17 cellular contexts compared by ENCODE assay signal in genomic region chr22:28023036-28023435, GRCh38.
DNase-seq lines count a peak whose midpoint lies in the region; ATAC-seq and TF ChIP-seq lines count a peak whose summit lies in the region.
"Had no signal": no experiment of that assay in that cellular context is flagged by ENCODE, and none has a peak within 500 bp of the region (broad histone marks: within the 10 kb centered on the region; RNA-seq: fewer than 3 reads in every experiment).

No MANE protein-coding gene starts in this region.

- no peaks in the 10 kb centered on the region for H4K20me1 ChIP-seq in H9 (ENCODE audit: control insufficient read depth, insufficient read depth, insufficient read length)

- peak; percentile 6 for DNase-seq in natural killer cell
- DNase-seq in natural killer cell treated with Interleukin-12 subunit alpha and Interleukin-12 subunit beta and Interleukin-15 and Interleukin-18, amount 100 ng/mL, for 72 hours (ENCODE audit: low spot score), result no peak
- DNase-seq in chondrocyte (ENCODE audit: low spot score), result peak; percentile 74
- DNase-seq in sciatic nerve (ENCODE audit: low spot score), result peak; percentile 26
- DNase-seq in foreskin melanocyte, result no peak
- no peak for DNase-seq in H9
- DNase-seq: CD8-positive, alpha-beta T cell; GF-D8; NCI-H1048; NCI-H146; NCI-H226; NCI-H526 treated with DMSO at 0.1 percent for 48 hours; PC-9 had no signal

- no peaks in the 10 kb centered on the region for H3K9me3 ChIP-seq in H9 (ENCODE audit: control insufficient read depth, low read depth, low read length)

- H2BK12ac ChIP-seq in H9 (ENCODE audit: insufficient read length, low read depth, low read length), result no peak overlapping the region

- H3K23ac ChIP-seq in H9 (ENCODE audit: insufficient read length, low read depth, low read length), result no peak overlapping the region

- H3K23me2 ChIP-seq in H9 (ENCODE audit: insufficient read length, low read depth, low read length, poor library complexity, severe bottlenecking), result no peaks in the 10 kb centered on the region

- WGBS in H9 (ENCODE audit: extremely low coverage, insufficient read length, low lambda C conversion rate), result no CpG with 5 or more reads among the region's 5 CpGs

- H2AK5ac ChIP-seq in H9 (ENCODE audit: insufficient read length, low read length), result no peak overlapping the region

- H2BK5ac ChIP-seq in H9 (ENCODE audit: insufficient read length, low read length), result no peak overlapping the region

- no peak overlapping the region for H3K27ac ChIP-seq in H9 (ENCODE audit: insufficient read length, low read depth, low read length)
- H3K27ac ChIP-seq: HL-60, PC-9 had no signal

- intact Hi-C loops in natural killer cell (cut with micrococcal nuclease), result loop anchor here (5.0 to 10.0 kb wide), 2 partner anchors 419 to 1022 kb away; no protein-coding TSS in a partner anchor
- intact Hi-C loops in sciatic nerve (cut with DNase I), result no loop called here

- no peak overlapping the region for H2BK120ac ChIP-seq in H9 (ENCODE audit: low read depth, low read length, poor library complexity, severe bottlenecking)

- H3K4me3 Mint-ChIP-seq in natural killer cell (no peak overlapping the region), chondrocyte (ENCODE audit: unreplicated experiment) (no peak overlapping the region), H9 (no peak overlapping the region)
- no peak overlapping the region for H3K4me3 Mint-ChIP-seq in natural killer cell treated with Interleukin-12 subunit alpha and Interleukin-12 subunit beta and Interleukin-15 and Interleukin-18, amount 100 ng/mL, for 72 hours
- H3K4me3 Mint-ChIP-seq: CD8-positive, alpha-beta T cell; GM23338 had no signal

- H3K79me2 ChIP-seq in H9 (ENCODE audit: insufficient read depth, low read length), result no peaks in the 10 kb centered on the region

- TF ChIP-seq CTCF in natural killer cell (IDR thresholded peaks at IDR 0.05) (no peak), chondrocyte (IDR thresholded peaks at IDR 0.05) (no peak), H9 (conservative IDR thresholded peaks at IDR 0.05) (no peak)

- H3K27ac Mint-ChIP-seq in natural killer cell, result no peak overlapping the region
- H3K27ac Mint-ChIP-seq in natural killer cell treated with Interleukin-12 subunit alpha and Interleukin-12 subunit beta and Interleukin-15 and Interleukin-18, amount 100 ng/mL, for 72 hours, result no peak overlapping the region
- H3K27ac Mint-ChIP-seq in chondrocyte (ENCODE audit: unreplicated experiment), result no peak overlapping the region
- no peak overlapping the region for H3K27ac Mint-ChIP-seq in H9
- H3K27ac Mint-ChIP-seq: CD8-positive, alpha-beta T cell; GM23338 had no signal

- H4K91ac ChIP-seq in H9 (ENCODE audit: insufficient read length, low read depth, low read length), result no peak overlapping the region

- H3K27me3 ChIP-seq in H9 (ENCODE audit: insufficient read depth, low read length), result no peaks in the 10 kb centered on the region

- H3K36me3 Mint-ChIP-seq in natural killer cell, result no peaks in the 10 kb centered on the region
- H3K36me3 Mint-ChIP-seq in natural killer cell treated with Interleukin-12 subunit alpha and Interleukin-12 subunit beta and Interleukin-15 and Interleukin-18, amount 100 ng/mL, for 72 hours, result no peaks in the 10 kb centered on the region
- H3K36me3 Mint-ChIP-seq in chondrocyte (ENCODE audit: low read depth), result peaks cover 4% of the 10 kb centered on the region
- no peaks in the 10 kb centered on the region for H3K36me3 Mint-ChIP-seq in H9 (ENCODE audit: insufficient read depth in 1 of 3, low read depth in 3 of 3)
- H3K36me3 Mint-ChIP-seq: CD8-positive, alpha-beta T cell had no signal

- H3K56ac ChIP-seq in H9 (ENCODE audit: insufficient read length, low read depth, low read length), result no peak overlapping the region

- H3K9me3 Mint-ChIP-seq in natural killer cell (no peaks in the 10 kb centered on the region), chondrocyte (ENCODE audit: low read depth) (no peaks in the 10 kb centered on the region), H9 (no peaks in the 10 kb centered on the region; a peak in 1 of 5 replicates)
- H3K9me3 Mint-ChIP-seq in natural killer cell treated with Interleukin-12 subunit alpha and Interleukin-12 subunit beta and Interleukin-15 and Interleukin-18, amount 100 ng/mL, for 72 hours, result no peaks in the 10 kb centered on the region
- H3K9me3 Mint-ChIP-seq: CD8-positive, alpha-beta T cell; GM23338 had no signal

- no peak overlapping the region for H3K4me2 ChIP-seq in H9 (ENCODE audit: insufficient read depth, insufficient read length, low read length)
- H3K4me2 ChIP-seq: GM23338, PC-9 had no signal

- ATAC-seq in natural killer cell (no peak), sciatic nerve (no peak), HG03565 (IDR thresholded peaks at IDR 0.05; ENCODE audit: unreplicated experiment) (no peak)
- no peak for ATAC-seq in natural killer cell treated with Interleukin-12 subunit alpha and Interleukin-12 subunit beta and Interleukin-15 and Interleukin-18, amount 100 ng/mL, for 72 hours
- ATAC-seq: CD8-positive, alpha-beta T cell; GM23338; K562 had no signal

- H3K27me3 Mint-ChIP-seq in natural killer cell (ENCODE audit: low read depth in 2 of 2) (peaks cover 0 to 3% of the 10 kb centered on the region in 2 donors), chondrocyte (ENCODE audit: low read depth) (no peaks in the 10 kb centered on the region), H9 (ENCODE audit: low read depth) (peaks cover 1% of the 10 kb centered on the region; the same call in 1 of the 2 replicates)
- no peaks in the 10 kb centered on the region for H3K27me3 Mint-ChIP-seq in natural killer cell treated with Interleukin-12 subunit alpha and Interleukin-12 subunit beta and Interleukin-15 and Interleukin-18, amount 100 ng/mL, for 72 hours

- H3K4me1 ChIP-seq in H9 (ENCODE audit: insufficient read depth, low read length), result no peaks in the 10 kb centered on the region

- H4K5ac ChIP-seq in H9 (ENCODE audit: insufficient read length, low read depth, low read length), result no peak overlapping the region

- no peak overlapping the region for H2BK15ac ChIP-seq in H9 (ENCODE audit: low read depth, low read length)

- no peak overlapping the region for H2BK20ac ChIP-seq in H9 (ENCODE audit: low read depth, low read length, poor library complexity, severe bottlenecking)

- no peak overlapping the region for H3K18ac ChIP-seq in H9 (ENCODE audit: insufficient read length, low read depth, low read length)

- H3K4ac ChIP-seq in H9 (ENCODE audit: low read depth, low read length), result no peak overlapping the region

- no peak overlapping the region for H3T11ph ChIP-seq in H9 (ENCODE audit: low read length)

- no peak overlapping the region for H2AFZ ChIP-seq in H9 (ENCODE audit: low read length)
- H2AFZ ChIP-seq: GM23338, PC-9 had no signal

- H3K9ac ChIP-seq in H9 (ENCODE audit: extremely low read depth, insufficient read length, low read length), result no peak overlapping the region

- H3K4me1 Mint-ChIP-seq in natural killer cell, result peaks cover 5 to 6% of the 10 kb centered on the region in 2 donors
- H3K4me1 Mint-ChIP-seq in natural killer cell treated with Interleukin-12 subunit alpha and Interleukin-12 subunit beta and Interleukin-15 and Interleukin-18, amount 100 ng/mL, for 72 hours (ENCODE audit: low read depth in 2 of 2), result no peaks in the 10 kb centered on the region
- peaks cover 12% of the 10 kb centered on the region for H3K4me1 Mint-ChIP-seq in chondrocyte (ENCODE audit: low read depth)
- H3K4me1 Mint-ChIP-seq in H9, result peaks cover 5 to 13% of the 10 kb centered on the region in 2 experiments

- H3K14ac ChIP-seq in H9 (ENCODE audit: insufficient read depth, low read length), result no peak overlapping the region

- no peaks in the 10 kb centered on the region for H3K79me1 ChIP-seq in H9 (ENCODE audit: insufficient read depth, low read depth, low read length, poor library complexity, severe bottlenecking)

- no peak overlapping the region for H4K8ac ChIP-seq in H9 (replicated peaks; ENCODE audit: insufficient read length, low read depth, low read length)

Comparison
In these comparisons a context has a peak if more than half of its experiments do, and no peak if none do; other contexts are left out.
1. DNase-seq: peak in natural killer cell (single experiment), chondrocyte (single experiment) and sciatic nerve (single experiment); none in natural killer cell treated with Interleukin-12 subunit alpha and Interleukin-12 subunit beta and Interleukin-15 and Interleukin-18, amount 100 ng/mL, for 72 hours (single experiment), foreskin melanocyte (single experiment) and H9 (single experiment).